28 cellular contexts compared by ENCODE assay signal in genomic region chr1:150383629-150384318, GRCh38. TPM values are rescaled to one million over a fixed set of nuclear protein-coding genes. Genes with fewer than 3 reads are reported as not detected.
A peak's percentile ranks its signal among the peaks of the same experiment; 100 is the strongest.
DNase-seq lines count a peak whose midpoint lies in the region; ATAC-seq, FAIRE-seq and TF ChIP-seq lines count a peak whose summit lies in the region.
"Had no signal": no experiment of that assay in that cellular context is flagged by ENCODE, and none has a peak within 500 bp of the region (broad histone marks: within the 10 kb centered on the region; RNA-seq: fewer than 3 reads in every experiment).

No MANE protein-coding gene starts in this region.

- H3K9ac ChIP-seq in mesenchymal stem cell (ENCODE audit: low read length): peak overlapping the region; percentile 36

- POLR2A ChIA-PET in CD8-positive, alpha-beta T cell (lab: Charles Lee): no interaction called here
- POLR2A ChIA-PET in MCF 10A (lab: Yijun Ruan, JAX): interaction anchor here (1.1 to 6.3 kb wide), 3 partner anchors 12 to 19 kb away, joined by 4 to 36 read pairs (median 20); partner anchors contain the start of gene RPRD2

- peak overlapping the region; percentile 41 for H3K27ac Mint-ChIP-seq in CD8-positive, alpha-beta T cell
- H3K27ac Mint-ChIP-seq in MCF 10A (ENCODE audit: low read depth, unreplicated experiment): no peak overlapping the region

- ATAC-seq in CD8-positive, alpha-beta T cell: no peak
- ATAC-seq: activated T-cell treated with anti-CD3 and anti-CD28 coated beads, Interleukin-2, amount 50 U/mL, for 4 hours; HCT116 had no signal

- H3K9me3 Mint-ChIP-seq in CD8-positive, alpha-beta T cell: no peaks in the 10 kb centered on the region
- no peaks in the 10 kb centered on the region for H3K9me3 Mint-ChIP-seq in MCF 10A (ENCODE audit: unreplicated experiment)
- H3K9me3 Mint-ChIP-seq: activated T-cell treated with anti-CD3 and anti-CD28 coated beads, Interleukin-2, amount 50 U/mL, for 4 hours; immature natural killer cell had no signal

- no peaks in the 10 kb centered on the region for H3K27me3 ChIP-seq in CD8-positive, alpha-beta T cell (ENCODE audit: insufficient read depth, low read length)
- no peaks in the 10 kb centered on the region for H3K27me3 ChIP-seq in mesenchymal stem cell (ENCODE audit: control insufficient read depth in 1 of 2, insufficient read depth in 1 of 2, low read length in 2 of 2)
- H3K27me3 ChIP-seq: BE2C, neutrophil, Peyer's patch, sigmoid colon, transverse colon had no signal

- H2BK5ac ChIP-seq in mesenchymal stem cell (ENCODE audit: low read depth, low read length, poor library complexity, severe bottlenecking): no peak overlapping the region

- H3K4me3 Mint-ChIP-seq in CD8-positive, alpha-beta T cell: no peak overlapping the region
- no peak overlapping the region for H3K4me3 Mint-ChIP-seq in MCF 10A (ENCODE audit: unreplicated experiment)
- H3K4me3 Mint-ChIP-seq: activated T-cell treated with anti-CD3 and anti-CD28 coated beads, Interleukin-2, amount 50 U/mL, for 4 hours; immature natural killer cell had no signal

- BruUV-seq in MCF 10A (replicated peaks; lab: Mats Ljungman, UMichigan): no TSS peak

- H3K4me3 ChIP-seq in CD8-positive, alpha-beta T cell (ENCODE audit: low read depth, low read length): no peak overlapping the region
- H3K4me3 ChIP-seq in mesenchymal stem cell (ENCODE audit: insufficient read depth in 1 of 2, low read depth in 1 of 2, low read length in 2 of 2): peak overlapping the region in 1 of 2 experiments; percentile 19
- H3K4me3 ChIP-seq: Peyer's patch, prostate gland, sigmoid colon, transverse colon had no signal

- 94% methylated on average over 3 of the region's 3 CpGs for WGBS in mesenchymal stem cell

- H3K4me2 ChIP-seq in mesenchymal stem cell (ENCODE audit: low read length, poor library complexity, severe bottlenecking): no peak overlapping the region

- peaks cover 8% of the 10 kb centered on the region for H3K4me1 ChIP-seq in CD8-positive, alpha-beta T cell (ENCODE audit: insufficient read depth, low read length)
- H3K4me1 ChIP-seq in mesenchymal stem cell (ENCODE audit: control insufficient read depth, insufficient read depth, low read depth, low read length): no peaks in the 10 kb centered on the region
- H3K4me1 ChIP-seq: BE2C, prostate gland had no signal

- H3K79me1 ChIP-seq in mesenchymal stem cell (replicated peaks; ENCODE audit: low read length, poor library complexity, severe bottlenecking): peaks cover 9% of the 10 kb centered on the region

- H2BK12ac ChIP-seq in mesenchymal stem cell (ENCODE audit: low read length in 2 of 2): no peak overlapping the region

- no peak for TF ChIP-seq CTCF in CD8-positive, alpha-beta T cell (IDR thresholded peaks at IDR 0.05)
- TF ChIP-seq CTCF in D721Med (IDR thresholded peaks at IDR 0.05; ENCODE audit: insufficient read depth, missing control alignments) (no peak), MCF 10A (IDR thresholded peaks at IDR 0.05; ENCODE audit: unreplicated experiment) (no peak)

- H3K9me3 ChIP-seq in CD8-positive, alpha-beta T cell (ENCODE audit: low read length): no peaks in the 10 kb centered on the region
- H3K9me3 ChIP-seq in mesenchymal stem cell (ENCODE audit: control insufficient read depth, low read length): no peaks in the 10 kb centered on the region
- H3K9me3 ChIP-seq: BE2C, neutrophil, Peyer's patch, prostate gland, sigmoid colon, transverse colon had no signal

- H3K27me3 Mint-ChIP-seq in CD8-positive, alpha-beta T cell (ENCODE audit: low read depth): no peaks in the 10 kb centered on the region
- no peaks in the 10 kb centered on the region for H3K27me3 Mint-ChIP-seq in MCF 10A (ENCODE audit: insufficient read depth, unreplicated experiment)

- H3K18ac ChIP-seq in mesenchymal stem cell (ENCODE audit: low read depth in 1 of 2, low read length in 2 of 2): no peak overlapping the region

- H4K91ac ChIP-seq in mesenchymal stem cell (ENCODE audit: low read length): no peak overlapping the region

- H3K36me3 ChIP-seq in CD8-positive, alpha-beta T cell (ENCODE audit: insufficient read depth, low read length): no peaks in the 10 kb centered on the region
- no peaks in the 10 kb centered on the region for H3K36me3 ChIP-seq in mesenchymal stem cell (ENCODE audit: control insufficient read depth in 1 of 2, insufficient read depth in 2 of 2, low read depth in 1 of 2, low read length in 2 of 2)
- H3K36me3 ChIP-seq: BE2C, neutrophil, Peyer's patch, prostate gland, sigmoid colon, transverse colon had no signal

- H3K14ac ChIP-seq in mesenchymal stem cell (ENCODE audit: low read length in 2 of 2): no peak overlapping the region

- H3K4ac ChIP-seq in mesenchymal stem cell (ENCODE audit: low read depth in 1 of 2, low read length in 2 of 2): no peak overlapping the region

- no peak overlapping the region for H3K27ac ChIP-seq in CD8-positive, alpha-beta T cell (ENCODE audit: low read depth, low read length)
- no peak overlapping the region for H3K27ac ChIP-seq in mesenchymal stem cell (ENCODE audit: low read length, poor library complexity, severe bottlenecking)
- H3K27ac ChIP-seq: neutrophil, Peyer's patch, prostate gland, sigmoid colon, transverse colon, VCaP had no signal

- intact Hi-C loops in CD8-positive, alpha-beta T cell (cut with DNase I, micrococcal nuclease): no loop called here
- intact Hi-C loops in MCF 10A (cut with micrococcal nuclease): no loop called here

- peak; percentile 53 for FAIRE-seq in D721Med (lab: Jason Lieb, UNC)
- FAIRE-seq: G401.6 had no signal

- no peak overlapping the region for H2BK120ac ChIP-seq in mesenchymal stem cell (ENCODE audit: low read depth, low read length)

- H3K23ac ChIP-seq in mesenchymal stem cell (ENCODE audit: low read length in 2 of 2): no peak overlapping the region

- H3K36me3 Mint-ChIP-seq in CD8-positive, alpha-beta T cell: peaks cover 8% of the 10 kb centered on the region
- peaks cover 19% of the 10 kb centered on the region for H3K36me3 Mint-ChIP-seq in MCF 10A (ENCODE audit: insufficient read depth, unreplicated experiment)
- H3K36me3 Mint-ChIP-seq: immature natural killer cell had no signal

- H3K4me1 Mint-ChIP-seq in CD8-positive, alpha-beta T cell (ENCODE audit: low read depth): peaks cover 48% of the 10 kb centered on the region
- H3K4me1 Mint-ChIP-seq in MCF 10A (ENCODE audit: insufficient read depth, unreplicated experiment): peaks cover 12% of the 10 kb centered on the region

- H2BK15ac ChIP-seq in mesenchymal stem cell (ENCODE audit: low read depth, poor library complexity, severe bottlenecking): no peak overlapping the region

- no peak for DNase-seq in CD8-positive, alpha-beta T cell
- DNase-seq in D721Med (ENCODE audit: insufficient read length, low spot score): no peak
- DNase-seq in dermis blood vessel endothelial cell: peak; percentile 10
- no peak for DNase-seq in mesenchymal stem cell
- DNase-seq in stimulated activated naive CD4-positive, alpha-beta T cell (lab: John Stamatoyannopoulos, UW): no peak
- no peak for DNase-seq in MCF 10A (ENCODE audit: unreplicated experiment)
- no peak for DNase-seq in GM19240 (ENCODE audit: insufficient read length, low spot score)
- DNase-seq: activated CD4-positive, alpha-beta T cell treated with anti-CD3 and anti-CD28 coated beads for 48 hours; activated gamma-delta T cell treated with Interleukin-2 at 50 U/mL for 16 hours; activated T-cell treated with anti-CD3 and anti-CD28 coated beads, Interleukin-2, amount 50 U/mL, for 4 hours; amniotic stem cell; BE2C; effector CD4-positive, alpha-beta T cell; immature natural killer cell; NCI-H1930; NCI-H526 treated with DMSO at 0.1 percent for 48 hours; Peyer's patch; SIG-M5; sigmoid colon; stimulated activated CD4-positive, alpha-beta T cell treated with anti-CD3 and anti-CD28 coated beads, Interleukin-12 subunit alpha, Interleukin-12 subunit beta, amount 100 ng/mL, for 4 hours; stimulated activated CD4-positive, alpha-beta T cell treated with anti-CD3 and anti-CD28 coated beads, Interleukin-2, amount 100 ng/mL, for 48 hours; T1000; transverse colon had no signal

- H4K8ac ChIP-seq in mesenchymal stem cell (ENCODE audit: low read length): no peak overlapping the region

- H2AFZ ChIP-seq in mesenchymal stem cell (ENCODE audit: low read depth, low read length): no peak overlapping the region

- no peak overlapping the region for H2AK5ac ChIP-seq in mesenchymal stem cell (ENCODE audit: low read length, severe bottlenecking)

- CTCF ChIA-PET in CD8-positive, alpha-beta T cell (lab: Charles Lee): interaction anchor here (0.6 kb wide), 1 partner anchor 17 kb away, joined by 4 read pairs; no protein-coding TSS in a partner anchor
- CTCF ChIA-PET in MCF 10A (lab: Yijun Ruan, JAX): no interaction called here

RNA-seq across cellular contexts. Expression of gene RPRD2, which starts 19.8 kb away (rescaled TPM):
- 10 to 100 TPM; 31.8 to 35.0 TPM for total RNA-seq in CD8-positive, alpha-beta T cell
- 7.8 and 10.2 TPM in 2 replicates for total RNA-seq in dermis blood vessel endothelial cell
- polyA plus RNA-seq in mesenchymal stem cell (2013, experiment 1 of 2): 13.9 TPM
- polyA plus RNA-seq in mesenchymal stem cell (2013, experiment 2 of 2): 13.3 TPM
- 35.2 and 37.4 TPM in 2 replicates for total RNA-seq in MCF 10A (2022)
